ENCODE assay signal across 20 cellular contexts in the genomic region with DNA sequence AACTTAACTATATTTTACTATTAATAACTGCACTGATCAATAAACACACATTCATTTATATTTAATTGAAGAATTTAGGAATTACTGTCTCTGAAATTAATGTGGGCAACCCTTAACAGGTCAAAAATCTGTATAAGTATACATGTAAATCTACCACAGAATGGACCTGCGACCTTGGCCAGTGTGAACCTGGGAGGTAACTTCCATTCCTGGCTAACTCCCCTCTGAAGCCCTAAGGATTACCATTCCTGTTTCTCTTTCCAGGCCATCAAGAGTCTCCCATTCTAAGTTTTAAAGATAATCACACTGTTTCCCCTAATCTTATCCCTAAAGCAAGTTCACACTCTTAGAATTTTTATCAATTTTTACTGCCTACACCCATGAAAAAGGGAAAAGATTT.
"Had no signal": no experiment of that assay in that cellular context is flagged by ENCODE, and none has a peak within 500 bp of the region (broad histone marks: within the 10 kb centered on the region; RNA-seq: fewer than 3 reads in every experiment).

No MANE protein-coding gene starts in this region.

- H3K36me3 ChIP-seq: colonic mucosa, heart right ventricle, neural progenitor cell, sigmoid colon, thoracic aorta, vagina had no signal

- H3K9me3 Mint-ChIP-seq: activated CD4-positive, alpha-beta memory T cell treated with anti-CD3 and anti-CD28 coated beads for 36 hours; naive thymus-derived CD4-positive, alpha-beta T cell; T-helper 1 cell treated with Interleukin-12 subunit alpha and Interleukin-12 subunit beta and Interleukin-4 antibody, amounts not matched to agents 30 μg/mL and 1 μg/mL, for 36 hours; type B pancreatic cell had no signal

- H3K4me3 Mint-ChIP-seq: activated CD4-positive, alpha-beta memory T cell treated with anti-CD3 and anti-CD28 coated beads for 36 hours; naive thymus-derived CD4-positive, alpha-beta T cell; neural progenitor cell; T-helper 1 cell treated with Interleukin-12 subunit alpha and Interleukin-12 subunit beta and Interleukin-4 antibody, amounts not matched to agents 30 μg/mL and 1 μg/mL, for 36 hours; type B pancreatic cell had no signal

- ATAC-seq: left cardiac atrium; naive thymus-derived CD4-positive, alpha-beta T cell had no signal

- H3K27ac ChIP-seq: colonic mucosa, neural progenitor cell, sigmoid colon, thoracic aorta, vagina had no signal

- H3K4me2 ChIP-seq: neural progenitor cell had no signal

- H3K9me3 ChIP-seq: colonic mucosa, sigmoid colon, thoracic aorta, vagina had no signal

- H3K4me1 ChIP-seq: colonic mucosa, neural progenitor cell, sigmoid colon had no signal

- H3K27me3 ChIP-seq: colonic mucosa, heart right ventricle, neural progenitor cell, sigmoid colon, vagina had no signal

- DNase-seq: activated CD4-positive, alpha-beta memory T cell treated with anti-CD3 and anti-CD28 coated beads for 36 hours; activated CD4-positive, alpha-beta T cell treated with anti-CD3 and anti-CD28 coated beads for 48 hours; activated effector memory CD4-positive, alpha-beta T cell treated with anti-CD3 and anti-CD28 coated beads, Interleukin-2, amount 50 U/mL, for 16 hours; activated naive CD4-positive, alpha-beta T cell treated with anti-CD3 and anti-CD28 coated beads, Interleukin-2, amount 50 U/mL, for 16 hours; colonic mucosa; foreskin fibroblast; heart right ventricle; islet precursor cell; left cardiac atrium; mesendoderm; naive thymus-derived CD4-positive, alpha-beta T cell; sigmoid colon; stimulated activated CD4-positive, alpha-beta T cell treated with anti-CD3 and anti-CD28 coated beads, Interleukin-2, amount 100 ng/mL, for 48 hours; stimulated activated CD8-positive, alpha-beta memory T cell treated with anti-CD3 and anti-CD28 coated beads, Interleukin-4, amount 100 ng/mL, for 48 hours; stimulated activated naive CD4-positive, alpha-beta T cell had no signal

- H3K27me3 Mint-ChIP-seq: activated CD4-positive, alpha-beta memory T cell treated with anti-CD3 and anti-CD28 coated beads for 36 hours; naive thymus-derived CD4-positive, alpha-beta T cell; type B pancreatic cell had no signal

- H3K4me3 ChIP-seq: colonic mucosa, heart right ventricle, neural progenitor cell, sigmoid colon, thoracic aorta, vagina had no signal

- H3K27ac Mint-ChIP-seq: activated CD4-positive, alpha-beta memory T cell treated with anti-CD3 and anti-CD28 coated beads for 36 hours; neural progenitor cell; T-helper 1 cell treated with Interleukin-12 subunit alpha and Interleukin-12 subunit beta and Interleukin-4 antibody, amounts not matched to agents 30 μg/mL and 1 μg/mL, for 36 hours; type B pancreatic cell had no signal

- H2AFZ ChIP-seq: neural progenitor cell had no signal

- H3K36me3 Mint-ChIP-seq: activated CD4-positive, alpha-beta memory T cell treated with anti-CD3 and anti-CD28 coated beads for 36 hours; naive thymus-derived CD4-positive, alpha-beta T cell; neural progenitor cell; type B pancreatic cell had no signal
